ENCODE assay signal across 11 cellular contexts in genomic region chr15:25416693-25417092, GRCh38. TPM values are rescaled to one million over a fixed set of nuclear protein-coding genes. Genes with fewer than 3 reads are reported as not detected.
A peak's percentile ranks its signal among the peaks of the same experiment; 100 is the strongest.
DNase-seq lines count a peak whose midpoint lies in the region; ATAC-seq and TF ChIP-seq lines count a peak whose summit lies in the region.
"Had no signal": no experiment of that assay in that cellular context is flagged by ENCODE, and none has a peak within 500 bp of the region (broad histone marks: within the 10 kb centered on the region; RNA-seq: fewer than 3 reads in every experiment).

No MANE protein-coding gene starts in this region.

- no peaks in the 10 kb centered on the region for H3K27me3 ChIP-seq in CD8-positive, alpha-beta T cell (ENCODE audit: insufficient read depth, low read length)

- CTCF ChIA-PET in CD8-positive, alpha-beta T cell (lab: Charles Lee): no interaction called here

- ATAC-seq in CD8-positive, alpha-beta T cell: no peak
- ATAC-seq in GM18907 (IDR thresholded peaks at IDR 0.05; ENCODE audit: unreplicated experiment) (peak; percentile 80), HG03469 (IDR thresholded peaks at IDR 0.05; ENCODE audit: unreplicated experiment) (peak; percentile 66), HG02870 (IDR thresholded peaks at IDR 0.05; ENCODE audit: unreplicated experiment) (no peak), HG03095 (IDR thresholded peaks at IDR 0.05; ENCODE audit: unreplicated experiment) (no peak)

- no peaks in the 10 kb centered on the region for H3K36me3 ChIP-seq in CD8-positive, alpha-beta T cell (ENCODE audit: insufficient read depth, low read length)

- no peak overlapping the region for H3K27ac ChIP-seq in CD8-positive, alpha-beta T cell (ENCODE audit: low read depth, low read length)
- H3K27ac ChIP-seq: epithelial cell of prostate had no signal

- H3K9me3 Mint-ChIP-seq in CD8-positive, alpha-beta T cell: peaks cover 25% of the 10 kb centered on the region
- H3K9me3 Mint-ChIP-seq in chondrocyte (ENCODE audit: low read depth): peaks cover 11% of the 10 kb centered on the region

- no peak for DNase-seq in CD8-positive, alpha-beta T cell
- peak; percentile 37 for DNase-seq in cerebellar cortex (ENCODE audit: low spot score)
- no peak for DNase-seq in stimulated activated naive CD4-positive, alpha-beta T cell treated with Interleukin-2 at 50 U/mL for 16 hours (lab: John Stamatoyannopoulos, UW)
- no peak for DNase-seq in chondrocyte (ENCODE audit: low spot score)
- DNase-seq: CD4-positive, CD25-positive, alpha-beta regulatory T cell; stimulated activated CD4-positive, alpha-beta T cell treated with anti-CD3 and anti-CD28 coated beads, Interleukin-1b, Interleukin-23, amount 100 ng/mL, for 48 hours had no signal

- peak overlapping the region; percentile 16 for H3K4me3 Mint-ChIP-seq in CD8-positive, alpha-beta T cell
- no peak overlapping the region for H3K4me3 Mint-ChIP-seq in chondrocyte (ENCODE audit: unreplicated experiment)

- peaks cover 54% of the 10 kb centered on the region for H3K36me3 Mint-ChIP-seq in CD8-positive, alpha-beta T cell
- H3K36me3 Mint-ChIP-seq in chondrocyte (ENCODE audit: low read depth): peaks cover 6% of the 10 kb centered on the region

- no peak for TF ChIP-seq CTCF in CD8-positive, alpha-beta T cell (IDR thresholded peaks at IDR 0.05)
- no peak for TF ChIP-seq CTCF in chondrocyte (IDR thresholded peaks at IDR 0.05)

- H3K4me3 ChIP-seq in CD8-positive, alpha-beta T cell (ENCODE audit: low read depth, low read length): no peak overlapping the region

- intact Hi-C loops in CD8-positive, alpha-beta T cell (cut with DNase I, micrococcal nuclease): no loop called here

- peaks cover 4% of the 10 kb centered on the region for H3K9me3 ChIP-seq in CD8-positive, alpha-beta T cell (ENCODE audit: low read length)

- H3K4me1 Mint-ChIP-seq in CD8-positive, alpha-beta T cell (ENCODE audit: low read depth): peaks cover 76% of the 10 kb centered on the region
- H3K4me1 Mint-ChIP-seq in chondrocyte (ENCODE audit: low read depth): peaks cover 47% of the 10 kb centered on the region

- POLR2A ChIA-PET in CD8-positive, alpha-beta T cell (lab: Charles Lee): interaction anchor here (0.9 kb wide), 1 partner anchor 10 kb away, joined by 11 read pairs; no protein-coding TSS in a partner anchor

- peaks cover 7% of the 10 kb centered on the region for H3K4me1 ChIP-seq in CD8-positive, alpha-beta T cell (ENCODE audit: insufficient read depth, low read length)

- H3K27me3 Mint-ChIP-seq in CD8-positive, alpha-beta T cell (ENCODE audit: low read depth): no peaks in the 10 kb centered on the region
- no peaks in the 10 kb centered on the region for H3K27me3 Mint-ChIP-seq in chondrocyte (ENCODE audit: low read depth)
- H3K27me3 Mint-ChIP-seq: CD4-positive, CD25-positive, alpha-beta regulatory T cell had no signal

- no peak overlapping the region for H3K27ac Mint-ChIP-seq in CD8-positive, alpha-beta T cell
- no peak overlapping the region for H3K27ac Mint-ChIP-seq in chondrocyte (ENCODE audit: unreplicated experiment)

RNA-seq across cellular contexts. Expression of gene UBE3A, which starts 22.1 kb away (rescaled TPM):
- 100 to 1,000 TPM; 133 to 138 TPM for total RNA-seq in CD8-positive, alpha-beta T cell
- 75.9 to 88.3 TPM (median 85.2 TPM) in 3 replicates for total RNA-seq in chondrocyte

Comparison
In these comparisons a context has a peak if more than half of its experiments do, and no peak if none do; other contexts are left out.
1. ATAC-seq: peak in GM18907 (single experiment) and HG03469 (single experiment); none in CD8-positive, alpha-beta T cell (single experiment), HG02870 (single experiment) and HG03095 (single experiment).